In genomic region chr6:37429352-37429750, GRCh38 we compare ENCODE assay signal across 22 cellular contexts.
"Had no signal": no experiment of that assay in that cellular context is flagged by ENCODE, and none has a peak within 500 bp of the region (broad histone marks: within the 10 kb centered on the region; RNA-seq: fewer than 3 reads in every experiment).

No MANE protein-coding gene starts in this region.

- H3K9me3 ChIP-seq: esophagus squamous epithelium, left ventricle myocardium inferior, ovary, tibial nerve, uterus had no signal

- H3K27ac Mint-ChIP-seq: activated naive CD8-positive, alpha-beta T cell treated with anti-CD3 and anti-CD28 coated beads, Interleukin-2, amount 10 ng/mL, durations not matched to agents 7 days and 5 days; brain; naive B cell; neural progenitor cell had no signal

- H3K27ac ChIP-seq: coronary artery, esophagus squamous epithelium, hepatocyte, left ventricle myocardium inferior, neural progenitor cell, ovary, tibial nerve, uterus had no signal

- H3K27me3 ChIP-seq: hepatocyte, neural progenitor cell, ovary, tibial nerve had no signal

- H3K36me3 ChIP-seq: esophagus squamous epithelium, left ventricle myocardium inferior, neural progenitor cell, ovary, tibial nerve, uterus had no signal

- H3K9me3 Mint-ChIP-seq: central memory CD8-positive, alpha-beta T cell had no signal

- H3K36me3 Mint-ChIP-seq: brain, neural progenitor cell had no signal

- FAIRE-seq: kidney had no signal

- DNase-seq: activated CD4-positive, alpha-beta T cell treated with anti-CD3 and anti-CD28 coated beads, Interleukin-2, amount 50 U/mL, for 1 hour; activated CD8-positive, alpha-beta memory T cell treated with anti-CD3 and anti-CD28 coated beads for 24 hours; activated naive CD8-positive, alpha-beta T cell treated with anti-CD3 and anti-CD28 coated beads, Interleukin-2, amount 10 ng/mL, durations not matched to agents 7 days and 5 days; esophagus squamous epithelium; kidney; left ventricle myocardium inferior; naive B cell; ovary; retina; stimulated activated CD4-positive, alpha-beta T cell treated with anti-CD3 and anti-CD28 coated beads, Interleukin-15, amount 100 ng/mL, for 24 hours; stimulated activated CD4-positive, alpha-beta T cell treated with anti-CD3 and anti-CD28 coated beads, Interleukin-4, amount 100 ng/mL, for 4 hours; stimulated activated CD8-positive, alpha-beta memory T cell treated with anti-CD3 and anti-CD28 coated beads, Interleukin-4, amount 100 ng/mL, for 48 hours; stimulated activated naive CD4-positive, alpha-beta T cell treated with Interleukin-2 at 50 U/mL for 16 hours; substantia nigra; uterus had no signal

- ATAC-seq: activated CD4-positive, CD25-positive, alpha-beta regulatory T cell treated with anti-CD3 and anti-CD28 coated beads, Interleukin-2, amount 50 U/mL, for 24 hours had no signal

- H3K4me3 ChIP-seq: coronary artery, esophagus squamous epithelium, hepatocyte, left ventricle myocardium inferior, neural progenitor cell, ovary, tibial nerve, uterus had no signal

- H3K4me3 Mint-ChIP-seq: activated naive CD8-positive, alpha-beta T cell treated with anti-CD3 and anti-CD28 coated beads, Interleukin-2, amount 10 ng/mL, durations not matched to agents 7 days and 5 days; central memory CD8-positive, alpha-beta T cell; neural progenitor cell had no signal
